21 cellular contexts compared by ENCODE assay signal in the genomic region with DNA sequence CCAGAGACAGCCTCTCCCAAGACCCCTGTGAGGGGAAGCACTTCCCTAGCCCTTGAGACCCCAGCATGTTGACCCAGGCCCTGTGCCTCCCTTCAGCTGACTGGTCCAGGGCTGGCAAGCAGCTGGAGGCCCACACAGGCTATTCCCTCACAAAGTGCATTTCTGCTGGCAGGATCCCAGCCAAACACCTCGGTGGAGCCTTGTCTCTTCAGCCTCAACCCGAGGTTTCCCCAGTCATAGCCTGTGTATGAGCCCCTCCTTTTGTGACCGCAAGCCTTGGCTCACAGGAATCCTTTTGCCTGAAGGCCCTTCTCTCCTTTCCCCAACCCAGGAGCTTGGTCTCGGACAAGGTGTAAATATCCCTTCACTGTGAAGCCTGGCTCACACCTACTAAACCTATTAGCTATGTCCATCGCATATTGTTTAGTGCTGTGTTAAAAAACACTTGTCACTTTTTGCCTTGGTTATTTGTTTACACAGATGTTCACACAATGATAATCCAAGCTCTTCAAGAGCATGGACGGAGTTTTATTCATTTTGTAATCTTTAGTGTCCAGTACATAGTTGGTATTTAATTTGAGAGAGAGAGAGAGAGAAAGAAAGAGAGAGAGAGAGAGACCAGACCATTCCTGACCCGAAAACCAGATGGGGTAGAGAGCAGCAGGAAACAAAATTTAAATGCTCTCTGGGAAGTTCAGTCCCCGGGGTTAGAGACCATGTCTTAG. TPM values are rescaled to one million over a fixed set of nuclear protein-coding genes. Genes with fewer than 3 reads are reported as not detected.
DNase-seq lines count a peak whose midpoint lies in the region; ATAC-seq and TF ChIP-seq lines count a peak whose summit lies in the region.
"Had no signal": no experiment of that assay in that cellular context is flagged by ENCODE, and none has a peak within 500 bp of the region (broad histone marks: within the 10 kb centered on the region; RNA-seq: fewer than 3 reads in every experiment).

No MANE protein-coding gene starts in this region.

- no peaks in the 10 kb centered on the region for H3K9me3 ChIP-seq in SK-N-SH
- H3K9me3 ChIP-seq: BE2C had no signal

- no peak overlapping the region for H3K27ac Mint-ChIP-seq in GM23338
- H3K27ac Mint-ChIP-seq: T-helper 2 cell treated with Interferon-gamma antibody and Interleukin-4, amounts not matched to agents 5 μg/mL and 100 μg/mL, for 36 hours had no signal

- H3K4ac ChIP-seq in mesendoderm (ENCODE audit: low read depth, low read length) = no peak overlapping the region

- H3K9ac ChIP-seq in mesendoderm (ENCODE audit: low read length) (no peak overlapping the region), SK-N-SH (no peak overlapping the region)

- CTCF ChIA-PET in SK-N-SH (lab: Yijun Ruan, JAX) = interaction anchor here (1.2 to 4.1 kb wide), 6 partner anchors 12 to 184 kb away, joined by 3 to 27 read pairs (median 4); no protein-coding TSS in a partner anchor

- no peaks in the 10 kb centered on the region; the same call in 1 of the 3 replicates for H3K9me3 Mint-ChIP-seq in GM23338
- H3K9me3 Mint-ChIP-seq: CD4-positive, CD25-positive, alpha-beta regulatory T cell; T-helper 2 cell treated with Interferon-gamma antibody and Interleukin-4, amounts not matched to agents 5 μg/mL and 100 μg/mL, for 36 hours had no signal

- no peak overlapping the region for H3K18ac ChIP-seq in mesendoderm (ENCODE audit: low read length)

- TF ChIP-seq RAD21 in SK-N-SH (IDR thresholded peaks at IDR 0.05; ENCODE audit: low read length) = no peak

- no peak overlapping the region for H3K4me3 ChIP-seq in GM23338
- no peak overlapping the region for H3K4me3 ChIP-seq in mesendoderm (ENCODE audit: low read length)
- H3K4me3 ChIP-seq in SK-N-SH (ENCODE audit: low read depth in 2 of 2, low read length in 1 of 2) = no peak overlapping the region
- H3K4me3 ChIP-seq: SK-N-MC had no signal

- POLR2A ChIA-PET in SK-N-SH (lab: Yijun Ruan, JAX) = no interaction called here

- no peak overlapping the region for H2AK5ac ChIP-seq in mesendoderm (ENCODE audit: low read length)

- H3K9me2 ChIP-seq in GM23338 (ENCODE audit: insufficient read depth) (no peaks in the 10 kb centered on the region), SK-N-SH (0 out of 2 replicates have a peak, but pooled peaks cover 4% of the 10 kb centered on the region)

- no peak overlapping the region for H2BK15ac ChIP-seq in mesendoderm (replicated peaks; ENCODE audit: low read depth)

- H2BK120ac ChIP-seq in mesendoderm (ENCODE audit: low read depth, low read length) = no peak overlapping the region

- H3F3A ChIP-seq in GM23338 (replicated peaks; ENCODE audit: low read depth) = no peaks in the 10 kb centered on the region
- no peaks in the 10 kb centered on the region for H3F3A ChIP-seq in SK-N-SH (replicated peaks; ENCODE audit: insufficient read depth)

- H3K4me2 ChIP-seq in GM23338 = no peak overlapping the region
- H3K4me2 ChIP-seq in mesendoderm (ENCODE audit: low read length) = no peak overlapping the region
- H3K4me2 ChIP-seq in SK-N-SH = no peak overlapping the region

- H4K20me1 ChIP-seq in GM23338 (replicated peaks; ENCODE audit: insufficient read depth) (no peaks in the 10 kb centered on the region), SK-N-SH (ENCODE audit: insufficient read depth) (no peaks in the 10 kb centered on the region)

- H3K4me1 ChIP-seq in GM23338 (ENCODE audit: insufficient read depth) (no peaks in the 10 kb centered on the region), mesendoderm (ENCODE audit: control insufficient read depth, low read depth, low read length) (peaks cover 3% of the 10 kb centered on the region), SK-N-SH (ENCODE audit: control insufficient read depth in 1 of 2, insufficient read depth in 2 of 2, low read depth in 1 of 2, low read length in 1 of 2) (peaks cover 0 to 3% of the 10 kb centered on the region in 2 experiments; a peak in 1 of 4 replicates)
- H3K4me1 ChIP-seq: BE2C had no signal

- H2AFZ ChIP-seq in GM23338 (no peak overlapping the region; the same call in 1 of the 2 replicates), SK-N-SH (ENCODE audit: low read depth) (no peak overlapping the region)

- TF ChIP-seq CTCF in GM23338 (conservative IDR thresholded peaks at IDR 0.05; ENCODE audit: low read depth in 2 of 2) (no peak), SK-N-SH (IDR thresholded peaks at IDR 0.05) (no peak)

- H3K79me2 ChIP-seq in GM23338 (replicated peaks; ENCODE audit: insufficient read depth) (no peaks in the 10 kb centered on the region), mesendoderm (ENCODE audit: control insufficient read depth, insufficient read depth, low read length) (no peaks in the 10 kb centered on the region), SK-N-SH (ENCODE audit: insufficient read depth) (no peaks in the 10 kb centered on the region)

- H3K79me1 ChIP-seq in mesendoderm (ENCODE audit: low read length) = no peaks in the 10 kb centered on the region

- H3K56ac ChIP-seq in mesendoderm (ENCODE audit: low read length) = peak overlapping the region; percentile 10

- H3K4me1 Mint-ChIP-seq in GM23338 = peaks cover 6% of the 10 kb centered on the region

- WGBS in mesendoderm (ENCODE audit: extremely low coverage, insufficient coverage, low lambda C conversion rate) = no CpG with 5 or more reads among the region's 8 CpGs
- WGBS in SK-N-SH (ENCODE audit: low lambda C conversion rate) = 46% methylated on average over 8 of the region's 8 CpGs

- H3K36me3 Mint-ChIP-seq in GM23338 (ENCODE audit: low read depth) = no peaks in the 10 kb centered on the region
- H3K36me3 Mint-ChIP-seq: CD4-positive, CD25-positive, alpha-beta regulatory T cell had no signal

- H3K27ac ChIP-seq in GM23338 (ENCODE audit: low read depth) = no peak overlapping the region
- H3K27ac ChIP-seq in mesendoderm (ENCODE audit: low read depth, low read length) = no peak overlapping the region
- no peak overlapping the region for H3K27ac ChIP-seq in SK-N-SH (ENCODE audit: low read depth in 2 of 2, low read length in 1 of 2)
- H3K27ac ChIP-seq: SK-N-MC had no signal

- H4K5ac ChIP-seq in mesendoderm (ENCODE audit: low read length) = no peak overlapping the region

- no peak overlapping the region for H3K4me3 Mint-ChIP-seq in GM23338
- H3K4me3 Mint-ChIP-seq: CD4-positive, CD25-positive, alpha-beta regulatory T cell; T-helper 2 cell treated with Interferon-gamma antibody and Interleukin-4, amounts not matched to agents 5 μg/mL and 100 μg/mL, for 36 hours had no signal

- H2BK5ac ChIP-seq in mesendoderm (ENCODE audit: low read length) = no peak overlapping the region

- DNase-seq in NCI-H82 (lab: John Stamatoyannopoulos, UW) (peak; percentile 43), NCI-H82 treated with DMSO at 0.1 percent for 48 hours (lab: John Stamatoyannopoulos, UW; ENCODE audit: unreplicated experiment) (no peak), GM23338 (ENCODE audit: low spot score) (no peak), NCI-H2107 (lab: John Stamatoyannopoulos, UW) (peak; percentile 21), mesendoderm (no peak), SK-N-SH (no peak), NCI-H1436 treated with DMSO at 0.1 percent for 48 hours (lab: John Stamatoyannopoulos, UW) (no peak), KG1 (lab: John Stamatoyannopoulos, UW) (no peak)
- DNase-seq: BE2C; CD4-positive, CD25-positive, alpha-beta regulatory T cell; DMS79; Kasumi-1; MM.1S; NCI-H1105; NCI-H1694; NCI-H2081 treated with DMSO at 0.1 percent for 48 hours; NCI-H2227 treated with DMSO at 0.1 percent for 48 hours; NCI-H524 treated with DMSO at 0.1 percent for 48 hours had no signal

- no peak overlapping the region for H4K8ac ChIP-seq in mesendoderm (ENCODE audit: low read depth, low read length)

- H3K36me3 ChIP-seq in GM23338 (ENCODE audit: insufficient read depth) (no peaks in the 10 kb centered on the region), mesendoderm (ENCODE audit: control insufficient read depth, insufficient read depth, low read length) (no peaks in the 10 kb centered on the region), SK-N-SH (replicated peaks in 1 of 2; ENCODE audit: control insufficient read depth in 1 of 2, insufficient read depth in 2 of 2, low read length in 1 of 2) (no peaks in the 10 kb centered on the region)
- H3K36me3 ChIP-seq: BE2C had no signal

- TF ChIP-seq EP300 in SK-N-SH (IDR thresholded peaks at IDR 0.05; ENCODE audit: borderline replicate concordance in 1 of 2, low read depth in 1 of 2, low read length in 1 of 2) = no peak

- H3K27me3 ChIP-seq in GM23338 (ENCODE audit: insufficient read depth) (no peaks in the 10 kb centered on the region), mesendoderm (ENCODE audit: insufficient read depth, low read length, poor library complexity) (no peaks in the 10 kb centered on the region), SK-N-SH (ENCODE audit: insufficient read depth) (no peaks in the 10 kb centered on the region; the same call in 1 of the 2 replicates)
- H3K27me3 ChIP-seq: BE2C had no signal

- H3K27me3 Mint-ChIP-seq in GM23338 (ENCODE audit: insufficient read depth, low read depth, poor library complexity) = peaks cover 15% of the 10 kb centered on the region

- peak; percentile 24; the same call in 1 of the 3 replicates for ATAC-seq in GM23338
- ATAC-seq: Panc1 had no signal

- no peak overlapping the region for H3K23ac ChIP-seq in mesendoderm (ENCODE audit: low read length)

TF ChIP-seq in GM23338, 12 proteins besides CTCF, POLR2A, EP300 and RAD21 (continues in another document):
- TF ChIP-seq EZH2 (IDR thresholded peaks at IDR 0.05; ENCODE audit: low read depth, unreplicated experiment) = no peak
- TF ChIP-seq CREB1 (CRISPR knock-in tag; IDR thresholded peaks at IDR 0.05; ENCODE audit: low read depth) = no peak
- TF ChIP-seq STAT1 (IDR thresholded peaks at IDR 0.05; ENCODE audit: unreplicated experiment) = no peak

TF ChIP-seq in SK-N-SH, 30 proteins besides CTCF, POLR2A, EP300 and RAD21 (continues in another document):
- no peak for TF ChIP-seq GABPA (IDR thresholded peaks at IDR 0.05; ENCODE audit: low read depth)
- no peak for TF ChIP-seq NRF1 (IDR thresholded peaks at IDR 0.05; ENCODE audit: low read depth, low read length)
- TF ChIP-seq FOXJ3 (CRISPR knock-in tag; IDR thresholded peaks at IDR 0.05) = no peak

RNA-seq across cellular contexts. Expression of a gene that starts 8.5 kb away (rescaled TPM):
- 1.4 TPM in 1 of 2 replicates, not detected in the other for total RNA-seq in GM23338 (2014; rRNA removed; shearing (Covaris generic))
- 1.2 and 1.6 TPM in 2 replicates for polyA plus RNA-seq in GM23338 (2016; fragmentation: Nextera tagmentation; extraction: Ambion mirVana)
- polyA plus RNA-seq in mesendoderm (2013, experiment 1 of 2) = 2.9 TPM
- polyA plus RNA-seq in mesendoderm (2013, experiment 2 of 2) = 3.9 TPM
- polyA plus RNA-seq in SK-N-SH (2012; rRNA removed) = 0.08 TPM in 1 of 2 replicates, not detected in the other
- polyA plus RNA-seq in SK-N-SH (2012; cell fraction: cytosol; rRNA removed) = 0.05 TPM in 1 of 2 replicates, not detected in the other
- 0.04 TPM in 1 of 2 replicates, not detected in the other for polyA plus RNA-seq in SK-N-SH (2012; cell fraction: nucleus; rRNA removed)

RNA-seq across cellular contexts. Expression of a gene that starts 26.7 kb away (rescaled TPM):
- total RNA-seq in GM23338 (2014; rRNA removed; shearing (Covaris generic)) = 42.7 and 49.4 TPM in 2 replicates
- polyA plus RNA-seq in GM23338 (2016; fragmentation: Nextera tagmentation; extraction: Ambion mirVana) (16.7 and 21.2 TPM in 2 replicates), SK-N-SH (2012; rRNA removed) (26.1 and 37.0 TPM in 2 replicates)
- 28.3 TPM for polyA plus RNA-seq in mesendoderm (2013, experiment 1 of 2)
- 27.9 TPM for polyA plus RNA-seq in mesendoderm (2013, experiment 2 of 2)
- 40.5 and 46.1 TPM in 2 replicates for polyA plus RNA-seq in SK-N-SH (2012; cell fraction: cytosol; rRNA removed)
- 11.2 and 17.5 TPM in 2 replicates for polyA plus RNA-seq in SK-N-SH (2012; cell fraction: nucleus; rRNA removed)

Comparison
In these comparisons a context has a peak if more than half of its experiments do, and no peak if none do; other contexts are left out.
1. DNase-seq: peak in NCI-H82 (single experiment) and NCI-H2107 (single experiment); none in NCI-H82 treated with DMSO at 0.1 percent for 48 hours (single experiment), GM23338 (single experiment), mesendoderm (single experiment), SK-N-SH (single experiment), NCI-H1436 treated with DMSO at 0.1 percent for 48 hours (single experiment) and KG1 (single experiment).